ENCODE assay signal across 14 cellular contexts in genomic region chr4:112511294-112512118, GRCh38. TPM values are rescaled to one million over a fixed set of nuclear protein-coding genes. Genes with fewer than 3 reads are reported as not detected.
DNase-seq lines count a peak whose midpoint lies in the region; ATAC-seq and TF ChIP-seq lines count a peak whose summit lies in the region.
"Had no signal": no experiment of that assay in that cellular context is flagged by ENCODE, and none has a peak within 500 bp of the region (broad histone marks: within the 10 kb centered on the region; RNA-seq: fewer than 3 reads in every experiment).

No MANE protein-coding gene starts in this region.

- peak; percentile 40 for DNase-seq in activated CD4-positive, alpha-beta T cell treated with anti-CD3 and anti-CD28 coated beads for 36 hours
- no peak for DNase-seq in activated CD4-positive, alpha-beta T cell treated with anti-CD3 and anti-CD28 coated beads, Interleukin-2, amount 50 U/mL, for 1 hour
- DNase-seq in WTC11 (ENCODE audit: low spot score) (peak; percentile 42), glutamatergic neuron (peak; percentile 39), retina (peak; percentile 80), omental fat pad (ENCODE audit: low spot score) (no peak), dermis blood vessel endothelial cell (no peak)
- DNase-seq: gastrocnemius medialis, KBM-7, NCI-H1694 treated with DMSO at 0.1 percent for 48 hours had no signal

- H3K27ac Mint-ChIP-seq in activated CD4-positive, alpha-beta T cell treated with anti-CD3 and anti-CD28 coated beads for 36 hours = no peak overlapping the region
- H3K27ac Mint-ChIP-seq in WTC11 (no peak overlapping the region), glutamatergic neuron (ENCODE audit: unreplicated experiment) (peak overlapping the region; percentile 1)

- no peaks in the 10 kb centered on the region for H3K36me3 Mint-ChIP-seq in activated CD4-positive, alpha-beta T cell treated with anti-CD3 and anti-CD28 coated beads for 36 hours (ENCODE audit: low read depth)
- H3K36me3 Mint-ChIP-seq in WTC11 = no peaks in the 10 kb centered on the region
- peaks cover 10% of the 10 kb centered on the region for H3K36me3 Mint-ChIP-seq in glutamatergic neuron (ENCODE audit: unreplicated experiment)

- POLR2A ChIA-PET in activated CD4-positive, alpha-beta T cell treated with anti-CD3 and anti-CD28 coated beads for 36 hours (lab: Charles Lee) = interaction anchor here (1.4 kb wide), 1 partner anchor 225 kb away, joined by 3 read pairs; the partner anchor contains the start of gene TIFA
- POLR2A ChIA-PET in WTC11 (lab: Charles Lee) = interaction anchor here (0.5 to 1.4 kb wide), 2 partner anchors 10 kb away, joined by 3 read pairs; no protein-coding TSS in a partner anchor

- ATAC-seq in activated CD4-positive, alpha-beta T cell treated with anti-CD3 and anti-CD28 coated beads for 36 hours = no peak
- ATAC-seq in WTC11 (peak; percentile 7), GM18502 (IDR thresholded peaks at IDR 0.05; ENCODE audit: poor library complexity, unreplicated experiment) (no peak), omental fat pad (ENCODE audit: low FRiP score) (no peak)
- ATAC-seq: A549, gastrocnemius medialis had no signal

- TF ChIP-seq CTCF in WTC11 (IDR thresholded peaks at IDR 0.05) = no peak
- no peak for TF ChIP-seq CTCF in glutamatergic neuron (IDR thresholded peaks at IDR 0.05; ENCODE audit: partially characterized antibody, unreplicated experiment)
- TF ChIP-seq CTCF in omental fat pad (IDR thresholded peaks at IDR 0.05) = no peak

- CTCF ChIA-PET in activated CD4-positive, alpha-beta T cell treated with anti-CD3 and anti-CD28 coated beads for 36 hours (lab: Charles Lee) = interaction anchor here (0.6 to 4.8 kb wide), 5 partner anchors 8 to 434 kb away, joined by 3 to 30 read pairs (median 4); no protein-coding TSS in a partner anchor
- CTCF ChIA-PET in WTC11 (lab: Charles Lee) = interaction anchor here (0.7 to 5.6 kb wide), 6 partner anchors 8 to 782 kb away, joined by 3 to 91 read pairs (median 3); no protein-coding TSS in a partner anchor

- H3K4me1 Mint-ChIP-seq in activated CD4-positive, alpha-beta T cell treated with anti-CD3 and anti-CD28 coated beads for 36 hours = peaks cover 43% of the 10 kb centered on the region
- peaks cover 48% of the 10 kb centered on the region for H3K4me1 Mint-ChIP-seq in WTC11
- peaks cover 23% of the 10 kb centered on the region for H3K4me1 Mint-ChIP-seq in glutamatergic neuron (ENCODE audit: low read depth, unreplicated experiment)

- H3K27me3 Mint-ChIP-seq in activated CD4-positive, alpha-beta T cell treated with anti-CD3 and anti-CD28 coated beads for 36 hours = peaks cover 75% of the 10 kb centered on the region
- H3K27me3 Mint-ChIP-seq in WTC11 (ENCODE audit: low read depth) = peaks cover 100% of the 10 kb centered on the region
- H3K27me3 Mint-ChIP-seq in glutamatergic neuron (ENCODE audit: unreplicated experiment) = peaks cover 41% of the 10 kb centered on the region

- intact Hi-C loops in activated CD4-positive, alpha-beta T cell treated with anti-CD3 and anti-CD28 coated beads for 36 hours (cut with DNase I, micrococcal nuclease) = no loop called here

- H3K4me3 Mint-ChIP-seq in activated CD4-positive, alpha-beta T cell treated with anti-CD3 and anti-CD28 coated beads for 36 hours = no peak overlapping the region
- H3K4me3 Mint-ChIP-seq in WTC11 (peak overlapping the region; percentile 67), glutamatergic neuron (ENCODE audit: unreplicated experiment) (peak overlapping the region; percentile 87)

- H3K9me3 Mint-ChIP-seq in activated CD4-positive, alpha-beta T cell treated with anti-CD3 and anti-CD28 coated beads for 36 hours (ENCODE audit: low read depth) = peaks cover 5% of the 10 kb centered on the region
- H3K9me3 Mint-ChIP-seq in WTC11 = no peaks in the 10 kb centered on the region
- peaks cover 25% of the 10 kb centered on the region for H3K9me3 Mint-ChIP-seq in glutamatergic neuron (ENCODE audit: unreplicated experiment)

TF ChIP-seq in WTC11, 78 proteins besides CTCF, POLR2A, EP300 and RAD21 (continues in another document):
- TF ChIP-seq ZNF263 (CRISPR knock-in tag; IDR thresholded peaks at IDR 0.05; ENCODE audit: low read depth) (no peak), RORB (CRISPR knock-in tag; IDR thresholded peaks at IDR 0.05) (no peak), MXD4 (CRISPR knock-in tag; IDR thresholded peaks at IDR 0.05; ENCODE audit: borderline replicate concordance) (no peak), FOXP4 (CRISPR knock-in tag; IDR thresholded peaks at IDR 0.05) (no peak), CBFB (CRISPR knock-in tag; IDR thresholded peaks at IDR 0.05; ENCODE audit: low read depth) (no peak), JUN (CRISPR knock-in tag; IDR thresholded peaks at IDR 0.05) (no peak), ARID4B (CRISPR knock-in tag; IDR thresholded peaks at IDR 0.05; ENCODE audit: borderline replicate concordance) (no peak), ZNF317 (CRISPR knock-in tag; IDR thresholded peaks at IDR 0.05; ENCODE audit: borderline replicate concordance, low read depth) (no peak), TEAD1 (CRISPR knock-in tag; IDR thresholded peaks at IDR 0.05) (no peak)

RNA-seq across cellular contexts. Expression of gene NEUROG2, which starts 4.5 kb away (rescaled TPM):
- under 1 TPM in 1 of 2 experiments, not detected in 1; 0.11 TPM for total RNA-seq in activated CD4-positive, alpha-beta T cell treated with anti-CD3 and anti-CD28 coated beads for 36 hours
- total RNA-seq in WTC11 (2021) = 0.09 TPM in 2 of 3 replicates, not detected in the other
- total RNA-seq in glutamatergic neuron (ENCODE audit: unreplicated experiment) = 7.3 TPM
- not detected for total RNA-seq in omental fat pad
- total RNA-seq in dermis blood vessel endothelial cell = not detected in 2 replicates
- total RNA-seq: gastrocnemius medialis, lower leg skin, tibial nerve had no signal

Comparison
In these comparisons a context has a peak if more than half of its experiments do, and no peak if none do; other contexts are left out.
1. DNase-seq: peak in activated CD4-positive, alpha-beta T cell treated with anti-CD3 and anti-CD28 coated beads for 36 hours (single experiment), WTC11 (single experiment), glutamatergic neuron (single experiment) and retina (single experiment); none in activated CD4-positive, alpha-beta T cell treated with anti-CD3 and anti-CD28 coated beads, Interleukin-2, amount 50 U/mL, for 1 hour (single experiment), omental fat pad (single experiment) and dermis blood vessel endothelial cell (single experiment).